In the genomic region with DNA sequence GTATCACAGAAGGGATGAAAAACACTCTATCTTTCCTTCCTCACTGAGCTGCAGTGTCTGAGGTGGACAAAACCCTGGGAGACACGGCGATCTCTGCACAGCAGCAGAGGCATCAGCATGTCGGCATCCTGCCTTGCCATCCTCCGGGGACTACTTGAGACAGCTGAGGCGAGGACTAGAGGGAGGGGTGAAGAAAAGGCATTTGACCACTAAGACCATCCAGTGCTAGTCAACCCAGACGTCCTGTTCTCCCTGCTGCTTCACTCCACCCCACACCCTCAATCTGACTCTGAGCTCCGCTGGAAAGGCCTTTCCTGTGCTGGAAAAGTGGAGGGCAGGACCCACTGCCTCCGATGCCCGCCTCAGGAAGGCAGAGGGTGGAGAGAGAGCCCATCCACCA, we compare ENCODE assay signal across 1 cellular context.
A peak's percentile ranks its signal among the peaks of the same experiment; 100 is the strongest.
TF ChIP-seq lines count a peak whose summit lies in the region.

No MANE protein-coding gene starts in this region.

TF ChIP-seq in HEK293, 187 proteins besides CTCF, POLR2A, EP300 and RAD21 (continued from another document):
- TF ChIP-seq, protein P1, sequence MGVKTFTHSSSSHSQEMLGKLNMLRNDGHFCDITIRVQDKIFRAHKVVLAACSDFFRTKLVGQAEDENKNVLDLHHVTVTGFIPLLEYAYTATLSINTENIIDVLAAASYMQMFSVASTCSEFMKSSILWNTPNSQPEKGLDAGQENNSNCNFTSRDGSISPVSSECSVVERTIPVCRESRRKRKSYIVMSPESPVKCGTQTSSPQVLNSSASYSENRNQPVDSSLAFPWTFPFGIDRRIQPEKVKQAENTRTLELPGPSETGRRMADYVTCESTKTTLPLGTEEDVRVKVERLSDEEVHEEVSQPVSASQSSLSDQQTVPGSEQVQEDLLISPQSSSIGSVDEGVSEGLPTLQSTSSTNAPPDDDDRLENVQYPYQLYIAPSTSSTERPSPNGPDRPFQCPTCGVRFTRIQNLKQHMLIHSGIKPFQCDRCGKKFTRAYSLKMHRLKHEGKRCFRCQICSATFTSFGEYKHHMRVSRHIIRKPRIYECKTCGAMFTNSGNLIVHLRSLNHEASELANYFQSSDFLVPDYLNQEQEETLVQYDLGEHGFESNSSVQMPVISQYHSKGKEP (tag by site-specific recombination; IDR thresholded peaks at IDR 0.05): no peak
- TF ChIP-seq ZNF660 (tag by site-specific recombination; IDR thresholded peaks at IDR 0.05) (no peak), ZNF785 (tag by site-specific recombination; IDR thresholded peaks at IDR 0.05) (no peak), ZBTB17 (tag by site-specific recombination; IDR thresholded peaks at IDR 0.05) (0 out of 2 replicates have a peak, but pooled peaks have one; percentile 35), YY1 (tag by site-specific recombination; IDR thresholded peaks at IDR 0.05) (no peak)
